Comparison of ENCODE assay signal across 10 cellular contexts in the genomic region with DNA sequence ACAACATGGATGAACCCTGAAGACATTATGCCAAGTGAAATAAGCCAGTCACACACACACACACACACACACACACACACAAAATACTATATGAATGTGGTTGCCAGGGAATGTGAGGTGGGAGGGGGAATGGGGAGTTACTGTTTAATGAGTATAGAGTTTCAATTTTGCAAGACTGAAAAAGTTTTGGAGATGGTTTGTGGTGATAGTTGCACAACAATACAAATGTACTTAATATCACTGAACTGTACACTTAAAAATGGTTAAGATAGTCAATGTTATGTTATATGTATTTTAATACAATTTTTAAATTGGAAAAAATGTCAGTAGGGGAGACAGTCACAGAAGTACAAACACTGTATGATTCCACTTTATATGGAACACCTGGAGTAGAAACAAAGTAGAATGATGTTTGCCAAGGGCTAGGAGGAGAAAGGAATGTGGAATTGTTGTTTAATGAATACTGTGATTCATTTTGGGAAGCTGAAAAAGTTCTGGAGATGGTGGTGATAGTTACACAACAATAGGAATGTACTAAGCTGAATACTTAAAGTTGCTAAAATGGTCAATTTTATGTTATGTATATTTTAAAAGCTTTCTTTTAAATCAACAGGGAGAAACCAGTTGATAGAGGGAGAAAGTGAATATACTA.
DNase-seq lines count a peak whose midpoint lies in the region; ATAC-seq and TF ChIP-seq lines count a peak whose summit lies in the region.
"Had no signal": no experiment of that assay in that cellular context is flagged by ENCODE, and none has a peak within 500 bp of the region (broad histone marks: within the 10 kb centered on the region; RNA-seq: fewer than 3 reads in every experiment).

No MANE protein-coding gene starts in this region.

- no peaks in the 10 kb centered on the region for H3K9me3 Mint-ChIP-seq in activated T-cell treated with anti-CD3 and anti-CD28 coated beads, Interleukin-2, amount 50 U/mL, for 24 hours
- H3K9me3 Mint-ChIP-seq in T-cell: no peaks in the 10 kb centered on the region
- no peaks in the 10 kb centered on the region for H3K9me3 Mint-ChIP-seq in stimulated activated effector memory CD8-positive, alpha-beta T cell treated with anti-CD3 and anti-CD28 coated beads, Interleukin-12 subunit alpha, Interleukin-12 subunit beta, amount 100 ng/mL, for 72 hours

- TF ChIP-seq CTCF in fibroblast of mammary gland (conservative IDR thresholded peaks at IDR 0.05; ENCODE audit: control insufficient read depth, insufficient read depth, low read depth, low read length) (no peak), heart right ventricle (IDR thresholded peaks at IDR 0.05) (no peak)

- peaks cover 0 to 8% (median 0%) of the 10 kb centered on the region in 11 donors for H3K9me3 ChIP-seq in heart right ventricle

- POLR2A ChIA-PET in T-cell (lab: Charles Lee): interaction anchor here in 1 of 2 donors (0.7 kb wide), 1 partner anchor 17 kb away, joined by 9 read pairs; no protein-coding TSS in a partner anchor

- DNase-seq in activated T-cell treated with anti-CD3 and anti-CD28 coated beads, Interleukin-2, amount 50 U/mL, for 24 hours: no peak
- DNase-seq in activated T-cell treated with anti-CD3 and anti-CD28 coated beads for 4 hours: no peak
- no peak for DNase-seq in T-cell
- peak; percentile 74 for DNase-seq in fibroblast of mammary gland (ENCODE audit: low read depth)
- peak in 1 of 2 donors; percentile 10 for DNase-seq in stimulated activated effector memory CD8-positive, alpha-beta T cell treated with anti-CD3 and anti-CD28 coated beads, Interleukin-12 subunit alpha, Interleukin-12 subunit beta, amount 100 ng/mL, for 72 hours (ENCODE audit: low spot score in 2 of 2)
- no peak for DNase-seq in heart right ventricle
- no peak for DNase-seq in stimulated activated CD4-positive, alpha-beta T cell treated with anti-CD3 and anti-CD28 coated beads, Interleukin-4, amount 100 ng/mL, for 1 hour
- DNase-seq: C1 segment of cervical spinal cord had no signal

- H3K36me3 ChIP-seq in heart right ventricle: peaks cover 0 to 48% (median 3%) of the 10 kb centered on the region in 9 donors

- peak overlapping the region; percentile 90 for H3K27ac Mint-ChIP-seq in activated T-cell treated with anti-CD3 and anti-CD28 coated beads, Interleukin-2, amount 50 U/mL, for 24 hours
- peak overlapping the region; percentile 82 to 88 for H3K27ac Mint-ChIP-seq in T-cell
- H3K27ac Mint-ChIP-seq in stimulated activated effector memory CD8-positive, alpha-beta T cell treated with anti-CD3 and anti-CD28 coated beads, Interleukin-12 subunit alpha, Interleukin-12 subunit beta, amount 100 ng/mL, for 72 hours: peak overlapping the region; percentile 16

- ATAC-seq in T-cell (replicated peaks in 1 of 4) (no peak), heart right ventricle (no peak), HG03457 (IDR thresholded peaks at IDR 0.05; ENCODE audit: unreplicated experiment) (no peak)
- ATAC-seq in stimulated activated effector memory CD8-positive, alpha-beta T cell treated with anti-CD3 and anti-CD28 coated beads, Interleukin-12 subunit alpha, Interleukin-12 subunit beta, amount 100 ng/mL, for 72 hours: no peak
- ATAC-seq: SK-N-SH treated with all-trans-retinoic acid at 6 μM for 48 hours had no signal

- H3K27ac ChIP-seq in heart right ventricle: no peak overlapping the region

- peaks cover 4 to 40% (median 30%) of the 10 kb centered on the region in 9 donors for H3K4me1 ChIP-seq in heart right ventricle

- no peaks in the 10 kb centered on the region for H3K27me3 Mint-ChIP-seq in activated T-cell treated with anti-CD3 and anti-CD28 coated beads, Interleukin-2, amount 50 U/mL, for 24 hours
- H3K27me3 Mint-ChIP-seq in T-cell: no peaks in the 10 kb centered on the region

- H3K4me3 ChIP-seq in fibroblast of mammary gland (ENCODE audit: control insufficient read depth, low read depth, low read length) (no peak overlapping the region), heart right ventricle (no peak overlapping the region)

- H3K27me3 ChIP-seq in heart right ventricle: no peaks in the 10 kb centered on the region

- H3K36me3 Mint-ChIP-seq in activated T-cell treated with anti-CD3 and anti-CD28 coated beads, Interleukin-2, amount 50 U/mL, for 24 hours (ENCODE audit: low read depth): peaks cover 95% of the 10 kb centered on the region
- peaks cover 55% of the 10 kb centered on the region for H3K36me3 Mint-ChIP-seq in T-cell
- H3K36me3 Mint-ChIP-seq in stimulated activated effector memory CD8-positive, alpha-beta T cell treated with anti-CD3 and anti-CD28 coated beads, Interleukin-12 subunit alpha, Interleukin-12 subunit beta, amount 100 ng/mL, for 72 hours: peaks cover 92% of the 10 kb centered on the region

- H3K4me3 Mint-ChIP-seq in activated T-cell treated with anti-CD3 and anti-CD28 coated beads, Interleukin-2, amount 50 U/mL, for 24 hours: no peak overlapping the region
- peak overlapping the region in 2 of 3 donors; percentile 22 to 48 for H3K4me3 Mint-ChIP-seq in T-cell
- no peak overlapping the region for H3K4me3 Mint-ChIP-seq in stimulated activated effector memory CD8-positive, alpha-beta T cell treated with anti-CD3 and anti-CD28 coated beads, Interleukin-12 subunit alpha, Interleukin-12 subunit beta, amount 100 ng/mL, for 72 hours

- CTCF ChIA-PET in T-cell (lab: Charles Lee): interaction anchor here (0.6 to 1.8 kb wide), 4 partner anchors 51 to 770 kb away, joined by 3 to 7 read pairs (median 3); no protein-coding TSS in a partner anchor

- H3K4me1 Mint-ChIP-seq in activated T-cell treated with anti-CD3 and anti-CD28 coated beads, Interleukin-2, amount 50 U/mL, for 24 hours (ENCODE audit: low read depth): peaks cover 82% of the 10 kb centered on the region
- H3K4me1 Mint-ChIP-seq in T-cell: peaks cover 83 to 84% (median 83%) of the 10 kb centered on the region in 3 donors
- peaks cover 65% of the 10 kb centered on the region for H3K4me1 Mint-ChIP-seq in stimulated activated effector memory CD8-positive, alpha-beta T cell treated with anti-CD3 and anti-CD28 coated beads, Interleukin-12 subunit alpha, Interleukin-12 subunit beta, amount 100 ng/mL, for 72 hours

- intact Hi-C loops in heart right ventricle (cut with DNase I): no loop called here

Comparison
In these comparisons a context has a peak if more than half of its experiments do, and no peak if none do; other contexts are left out.
1. H3K27ac Mint-ChIP-seq: peak in every context shown above with its lines; median percentile 90 in activated T-cell treated with anti-CD3 and anti-CD28 coated beads, Interleukin-2, amount 50 U/mL, for 24 hours; 85 in T-cell; 16 in stimulated activated effector memory CD8-positive, alpha-beta T cell treated with anti-CD3 and anti-CD28 coated beads, Interleukin-12 subunit alpha, Interleukin-12 subunit beta, amount 100 ng/mL, for 72 hours.
2. H3K4me3 Mint-ChIP-seq: peak in T-cell (2 of 3); none in activated T-cell treated with anti-CD3 and anti-CD28 coated beads, Interleukin-2, amount 50 U/mL, for 24 hours (single experiment) and stimulated activated effector memory CD8-positive, alpha-beta T cell treated with anti-CD3 and anti-CD28 coated beads, Interleukin-12 subunit alpha, Interleukin-12 subunit beta, amount 100 ng/mL, for 72 hours (single experiment).